26 cellular contexts compared by ENCODE assay signal in the genomic region with DNA sequence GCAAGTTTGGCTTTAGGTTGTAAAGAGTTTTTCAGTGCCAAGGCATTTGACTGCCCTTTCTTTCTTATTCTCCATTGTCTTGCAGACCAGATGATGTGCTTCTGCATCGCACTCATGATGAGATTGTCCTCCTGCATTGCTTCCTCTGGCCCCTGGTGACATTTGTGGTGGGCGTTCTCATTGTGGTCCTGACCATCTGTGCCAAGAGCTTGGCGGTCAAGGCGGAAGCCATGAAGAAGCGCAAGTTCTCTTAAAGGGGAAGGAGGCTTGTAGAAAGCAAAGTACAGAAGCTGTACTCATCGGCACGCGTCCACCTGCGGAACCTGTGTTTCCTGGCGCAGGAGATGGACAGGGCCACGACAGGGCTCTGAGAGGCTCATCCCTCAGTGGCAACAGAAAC.
"Had no signal": no experiment of that assay in that cellular context is flagged by ENCODE, and none has a peak within 500 bp of the region (broad histone marks: within the 10 kb centered on the region; RNA-seq: fewer than 3 reads in every experiment).

No MANE protein-coding gene starts in this region.

- H3K27me3 Mint-ChIP-seq: naive thymus-derived CD4-positive, alpha-beta T cell; natural killer cell treated with Interleukin-12 subunit alpha and Interleukin-12 subunit beta and Interleukin-15 and Interleukin-18, amount 100 ng/mL, for 72 hours; stimulated activated naive B cell treated with anti-CD40 and anti-IgM and Interleukin-4, amounts not matched to agents 10 μg/mL and 1 μg/mL and 100 μg/mL, for 72 hours had no signal

- H3K4me1 ChIP-seq: left ventricle myocardium inferior, pancreas, prostate gland, stomach, testis, thyroid gland, transverse colon, upper lobe of left lung, vagina had no signal

- H3K4me3 ChIP-seq: left ventricle myocardium inferior, lung, mucosa of descending colon, pancreas, prostate gland, skin epidermis, stomach, testis, thyroid gland, transverse colon, upper lobe of left lung, vagina had no signal

- H3K4me3 Mint-ChIP-seq: naive thymus-derived CD4-positive, alpha-beta T cell; natural killer cell treated with Interleukin-12 subunit alpha and Interleukin-12 subunit beta and Interleukin-15 and Interleukin-18, amount 100 ng/mL, for 72 hours; stimulated activated naive B cell treated with anti-CD40 and anti-IgM and Interleukin-4, amounts not matched to agents 10 μg/mL and 1 μg/mL and 100 μg/mL, for 72 hours had no signal

- H3K27ac Mint-ChIP-seq: natural killer cell treated with Interleukin-12 subunit alpha and Interleukin-12 subunit beta and Interleukin-15 and Interleukin-18, amount 100 ng/mL, for 72 hours; stimulated activated naive B cell treated with anti-CD40 and anti-IgM and Interleukin-4, amounts not matched to agents 10 μg/mL and 1 μg/mL and 100 μg/mL, for 72 hours had no signal

- FAIRE-seq: pancreas had no signal

- H3K9me3 ChIP-seq: mucosa of descending colon, pancreas, prostate gland, testis, thyroid gland, transverse colon, upper lobe of left lung, vagina had no signal

- H3K4me1 Mint-ChIP-seq: naive thymus-derived CD4-positive, alpha-beta T cell; stimulated activated naive B cell treated with anti-CD40 and anti-IgM and Interleukin-4, amounts not matched to agents 10 μg/mL and 1 μg/mL and 100 μg/mL, for 72 hours had no signal

- H3K27me3 ChIP-seq: pancreas, stomach, testis, thyroid gland, transverse colon, upper lobe of left lung, vagina had no signal

- H3K27ac ChIP-seq: left ventricle myocardium inferior, pancreas, prostate gland, skin epidermis, stomach, testis, thyroid gland, transverse colon, upper lobe of left lung, vagina had no signal

- H3K9me3 Mint-ChIP-seq: naive thymus-derived CD4-positive, alpha-beta T cell; natural killer cell treated with Interleukin-12 subunit alpha and Interleukin-12 subunit beta and Interleukin-15 and Interleukin-18, amount 100 ng/mL, for 72 hours; stimulated activated naive B cell treated with anti-CD40 and anti-IgM and Interleukin-4, amounts not matched to agents 10 μg/mL and 1 μg/mL and 100 μg/mL, for 72 hours had no signal

- H3K36me3 ChIP-seq: pancreas, prostate gland, stomach, thyroid gland, transverse colon, vagina had no signal

- DNase-seq: hypothalamus; islet precursor cell; left ventricle myocardium inferior; midbrain; mucosa of descending colon; naive thymus-derived CD4-positive, alpha-beta T cell; nucleus accumbens; pancreas; retina; right cardiac atrium; stimulated activated CD4-positive, alpha-beta T cell treated with anti-CD3 and anti-CD28 coated beads, Interleukin-12 subunit alpha, Interleukin-12 subunit beta, amount 100 ng/mL, for 4 hours; stimulated activated CD4-positive, alpha-beta T cell treated with anti-CD3 and anti-CD28 coated beads, Interleukin-15, amount 100 ng/mL, for 24 hours; stimulated activated CD4-positive, alpha-beta T cell treated with anti-CD3 and anti-CD28 coated beads, Interleukin-2, amount 100 ng/mL, for 24 hours; stimulated activated CD4-positive, alpha-beta T cell treated with anti-CD3 and anti-CD28 coated beads, Interleukin-4, amount 100 ng/mL, for 1 hour; stimulated activated naive B cell treated with anti-CD40 and anti-IgM and Interleukin-4, amounts not matched to agents 10 μg/mL and 1 μg/mL and 100 μg/mL, for 72 hours; stimulated activated naive CD8-positive, alpha-beta T cell treated with anti-CD3 and anti-CD28 coated beads, Interleukin-15, Interleukin-2, amounts not matched to agents 100 U/mL and 50 U/mL, for 24 hours; stomach; testis; thyroid gland; transverse colon; upper lobe of left lung had no signal

- H3K36me3 Mint-ChIP-seq: naive thymus-derived CD4-positive, alpha-beta T cell; natural killer cell treated with Interleukin-12 subunit alpha and Interleukin-12 subunit beta and Interleukin-15 and Interleukin-18, amount 100 ng/mL, for 72 hours; stimulated activated naive B cell treated with anti-CD40 and anti-IgM and Interleukin-4, amounts not matched to agents 10 μg/mL and 1 μg/mL and 100 μg/mL, for 72 hours had no signal
